ENCODE assay signal across 22 cellular contexts in the genomic region with DNA sequence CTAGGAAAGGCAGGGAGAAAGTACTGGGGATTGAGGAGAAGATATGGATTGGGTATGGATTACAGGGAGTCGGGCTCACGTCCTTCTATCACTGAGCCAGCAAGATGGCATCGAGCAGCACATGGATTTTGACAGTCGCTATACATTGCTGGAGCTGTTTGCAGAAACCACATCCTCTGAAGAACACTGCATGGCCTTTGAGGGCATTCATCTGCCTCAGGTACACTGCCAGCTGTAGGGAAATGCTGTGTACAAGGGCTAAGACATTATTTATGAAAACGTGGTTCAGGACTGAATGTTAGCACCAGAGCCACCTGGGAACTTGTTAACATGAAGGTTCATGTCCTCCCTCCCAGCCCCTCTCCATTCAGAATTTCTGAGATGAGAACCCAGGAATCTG. TPM values are rescaled to one million over a fixed set of nuclear protein-coding genes. Genes with fewer than 3 reads are reported as not detected.
DNase-seq lines count a peak whose midpoint lies in the region; ATAC-seq and TF ChIP-seq lines count a peak whose summit lies in the region.
"Had no signal": no experiment of that assay in that cellular context is flagged by ENCODE, and none has a peak within 500 bp of the region (broad histone marks: within the 10 kb centered on the region; RNA-seq: fewer than 3 reads in every experiment).

No MANE protein-coding gene starts in this region.

- H3K27me3 ChIP-seq in breast epithelium (no peaks in the 10 kb centered on the region), heart right ventricle (no peaks in the 10 kb centered on the region)
- H3K27me3 ChIP-seq: ovary, Peyer's patch, SJSA1 had no signal

- H3K4me3 ChIP-seq in breast epithelium (no peak overlapping the region), heart right ventricle (no peak overlapping the region)
- H3K4me3 ChIP-seq: GM23338, ovary, Peyer's patch, SJSA1 had no signal

- peak; percentile 49 for ATAC-seq in activated naive CD8-positive, alpha-beta T cell treated with anti-CD3 and anti-CD28 coated beads, Interleukin-2, amount 10 ng/mL, durations not matched to agents 7 days and 5 days (ENCODE audit: low read depth)
- peak; percentile 38 for ATAC-seq in stimulated activated naive CD8-positive, alpha-beta T cell treated with anti-CD3 and anti-CD28 coated beads, Interleukin-15, amount 100 ng/mL, for 72 hours
- ATAC-seq in heart right ventricle: no peak
- ATAC-seq: GM23338; left cardiac atrium; sciatic nerve; stimulated activated memory B cell treated with anti-CD40 and anti-IgM and Interleukin-4, amounts not matched to agents 10 μg/mL and 1 μg/mL and 100 μg/mL, for 72 hours had no signal

- H3K36me3 ChIP-seq in breast epithelium (no peaks in the 10 kb centered on the region), heart right ventricle (peaks cover 0 to 74% (median 21%) of the 10 kb centered on the region in 9 donors)
- H3K36me3 ChIP-seq: ovary had no signal

- no peaks in the 10 kb centered on the region for H3K27me3 Mint-ChIP-seq in MCF 10A (ENCODE audit: insufficient read depth, unreplicated experiment)
- no peaks in the 10 kb centered on the region for H3K27me3 Mint-ChIP-seq in activated naive CD8-positive, alpha-beta T cell treated with anti-CD3 and anti-CD28 coated beads, Interleukin-2, amount 10 ng/mL, durations not matched to agents 7 days and 5 days
- H3K27me3 Mint-ChIP-seq in stimulated activated naive CD8-positive, alpha-beta T cell treated with anti-CD3 and anti-CD28 coated beads, Interleukin-15, amount 100 ng/mL, for 72 hours: no peaks in the 10 kb centered on the region
- H3K27me3 Mint-ChIP-seq: naive B cell; stimulated activated memory B cell treated with anti-CD40 and anti-IgM and Interleukin-4, amounts not matched to agents 10 μg/mL and 1 μg/mL and 100 μg/mL, for 72 hours had no signal

- H3K4me3 Mint-ChIP-seq in MCF 10A (ENCODE audit: unreplicated experiment): no peak overlapping the region
- H3K4me3 Mint-ChIP-seq in activated naive CD8-positive, alpha-beta T cell treated with anti-CD3 and anti-CD28 coated beads, Interleukin-2, amount 10 ng/mL, durations not matched to agents 7 days and 5 days: peak overlapping the region; percentile 20
- H3K4me3 Mint-ChIP-seq in stimulated activated naive CD8-positive, alpha-beta T cell treated with anti-CD3 and anti-CD28 coated beads, Interleukin-15, amount 100 ng/mL, for 72 hours: peak overlapping the region; percentile 7 to 42
- H3K4me3 Mint-ChIP-seq: brain; GM23338; naive B cell; stimulated activated memory B cell treated with anti-CD40 and anti-IgM and Interleukin-4, amounts not matched to agents 10 μg/mL and 1 μg/mL and 100 μg/mL, for 72 hours had no signal

- TF ChIP-seq POLR2A in breast epithelium (IDR thresholded peaks at IDR 0.05): no peak

- H3K4me1 ChIP-seq in breast epithelium (peaks cover 0 to 9% of the 10 kb centered on the region in 2 donors), heart right ventricle (peaks cover 0 to 40% (median 22%) of the 10 kb centered on the region in 9 donors)

- no peaks in the 10 kb centered on the region for H3K9me3 Mint-ChIP-seq in MCF 10A (ENCODE audit: unreplicated experiment)
- H3K9me3 Mint-ChIP-seq in activated naive CD8-positive, alpha-beta T cell treated with anti-CD3 and anti-CD28 coated beads, Interleukin-2, amount 10 ng/mL, durations not matched to agents 7 days and 5 days: no peaks in the 10 kb centered on the region
- H3K9me3 Mint-ChIP-seq in stimulated activated naive CD8-positive, alpha-beta T cell treated with anti-CD3 and anti-CD28 coated beads, Interleukin-15, amount 100 ng/mL, for 72 hours: no peaks in the 10 kb centered on the region
- H3K9me3 Mint-ChIP-seq: brain; GM23338; stimulated activated memory B cell treated with anti-CD40 and anti-IgM and Interleukin-4, amounts not matched to agents 10 μg/mL and 1 μg/mL and 100 μg/mL, for 72 hours had no signal

- intact Hi-C loops in MCF 10A (cut with micrococcal nuclease) (no loop called here), breast epithelium (cut with DNase I; ENCODE audit: low total_unique reads) (no loop called here), heart right ventricle (cut with DNase I) (loop anchor here in 1 of 10 donors (10.0 kb wide), 1 partner anchor 319 kb away; no protein-coding TSS in a partner anchor)

- H3K36me3 Mint-ChIP-seq in MCF 10A (ENCODE audit: insufficient read depth, unreplicated experiment): peaks cover 57% of the 10 kb centered on the region
- peaks cover 23% of the 10 kb centered on the region for H3K36me3 Mint-ChIP-seq in activated naive CD8-positive, alpha-beta T cell treated with anti-CD3 and anti-CD28 coated beads, Interleukin-2, amount 10 ng/mL, durations not matched to agents 7 days and 5 days

- no peak for DNase-seq in MCF 10A (ENCODE audit: unreplicated experiment)
- DNase-seq in breast epithelium (ENCODE audit: low spot score in 2 of 2): no peak
- DNase-seq in NCI-H526 treated with DMSO at 0.1 percent for 48 hours (lab: John Stamatoyannopoulos, UW): peak; percentile 27
- peak; percentile 7 for DNase-seq in activated naive CD8-positive, alpha-beta T cell treated with anti-CD3 and anti-CD28 coated beads, Interleukin-2, amount 10 ng/mL, durations not matched to agents 7 days and 5 days
- no peak for DNase-seq in stimulated activated naive CD8-positive, alpha-beta T cell treated with anti-CD3 and anti-CD28 coated beads, Interleukin-15, amount 100 ng/mL, for 72 hours
- no peak for DNase-seq in AML-193 (lab: John Stamatoyannopoulos, UW)
- DNase-seq in NCI-H2029 treated with DMSO at 0.1 percent for 48 hours (lab: John Stamatoyannopoulos, UW): no peak
- DNase-seq in heart right ventricle: no peak
- DNase-seq: KBM-7, left cardiac atrium, mesendoderm, naive B cell, NCI-H2081 treated with DMSO at 0.1 percent for 48 hours, NCI-H446 treated with DMSO at 0.1 percent for 48 hours, Peyer's patch, WERI-Rb-1 had no signal

- BruUV-seq in MCF 10A (replicated peaks; lab: Mats Ljungman, UMichigan): no TSS peak

- 81 to 89% methylated on average over 5 of the region's 5 CpGs for WGBS in heart right ventricle, 2 donors

- POLR2A ChIA-PET in MCF 10A (lab: Yijun Ruan, JAX): interaction anchor here (1.5 kb wide), 1 partner anchor 10 kb away, joined by 4 read pairs; no protein-coding TSS in a partner anchor
- POLR2A ChIA-PET in activated naive CD8-positive, alpha-beta T cell treated with anti-CD3 and anti-CD28 coated beads, Interleukin-2, amount 10 ng/mL, durations not matched to agents 7 days and 5 days (lab: Charles Lee): interaction anchor here (0.6 to 1.5 kb wide), 3 partner anchors 11 to 184 kb away, joined by 3 to 5 read pairs (median 3); partner anchors contain the start of genes DNPH1 and ZNF318

- no peak for TF ChIP-seq CTCF in MCF 10A (IDR thresholded peaks at IDR 0.05; ENCODE audit: unreplicated experiment)
- no peak for TF ChIP-seq CTCF in breast epithelium (IDR thresholded peaks at IDR 0.05)
- no peak for TF ChIP-seq CTCF in heart right ventricle (IDR thresholded peaks at IDR 0.05)

- CTCF ChIA-PET in MCF 10A (lab: Yijun Ruan, JAX): interaction anchor here (0.5 kb wide), 1 partner anchor 108 kb away, joined by 3 read pairs; no protein-coding TSS in a partner anchor

- H3K9me3 ChIP-seq in breast epithelium: no peaks in the 10 kb centered on the region
- no peaks in the 10 kb centered on the region for H3K9me3 ChIP-seq in heart right ventricle
- H3K9me3 ChIP-seq: ovary, Peyer's patch, SJSA1 had no signal

- H3K27ac Mint-ChIP-seq in MCF 10A (ENCODE audit: low read depth, unreplicated experiment): peak overlapping the region; percentile 65
- peak overlapping the region; percentile 72 for H3K27ac Mint-ChIP-seq in activated naive CD8-positive, alpha-beta T cell treated with anti-CD3 and anti-CD28 coated beads, Interleukin-2, amount 10 ng/mL, durations not matched to agents 7 days and 5 days
- peak overlapping the region in 1 of 2 donors; percentile 32 for H3K27ac Mint-ChIP-seq in stimulated activated naive CD8-positive, alpha-beta T cell treated with anti-CD3 and anti-CD28 coated beads, Interleukin-15, amount 100 ng/mL, for 72 hours
- H3K27ac Mint-ChIP-seq: GM23338 had no signal

- H3K4me1 Mint-ChIP-seq in MCF 10A (ENCODE audit: insufficient read depth, unreplicated experiment): peaks cover 45% of the 10 kb centered on the region
- peaks cover 35% of the 10 kb centered on the region for H3K4me1 Mint-ChIP-seq in activated naive CD8-positive, alpha-beta T cell treated with anti-CD3 and anti-CD28 coated beads, Interleukin-2, amount 10 ng/mL, durations not matched to agents 7 days and 5 days
- peaks cover 56% of the 10 kb centered on the region for H3K4me1 Mint-ChIP-seq in stimulated activated naive CD8-positive, alpha-beta T cell treated with anti-CD3 and anti-CD28 coated beads, Interleukin-15, amount 100 ng/mL, for 72 hours

- H3K27ac ChIP-seq in breast epithelium (no peak overlapping the region), heart right ventricle (no peak overlapping the region)
- H3K27ac ChIP-seq: ovary, Peyer's patch, SJSA1, WERI-Rb-1 had no signal

RNA-seq across cellular contexts. Expression of gene CUL9, which starts 3.4 kb away (rescaled TPM):
- total RNA-seq in MCF 10A (2022) (39.6 and 42.8 TPM in 2 replicates), breast epithelium (10 to 100 TPM; 25.1 to 47.5 (median 43.3) TPM), heart right ventricle (10 to 100 TPM in 8 of 10 donors, 1 to 10 TPM in 2; 7.8 to 17.1 (median 13.4) TPM)
- 10 to 100 TPM; 75.1 to 80.8 TPM for total RNA-seq in activated naive CD8-positive, alpha-beta T cell treated with anti-CD3 and anti-CD28 coated beads, Interleukin-2, amount 10 ng/mL, durations not matched to agents 7 days and 5 days
- 10 to 100 TPM in 1 of 2 donors, 1 to 10 TPM in 1; 9.0 to 32.0 TPM for polyA plus RNA-seq in heart right ventricle

RNA-seq across cellular contexts. Expression of gene SRF, which starts 14.3 kb away (rescaled TPM):
- total RNA-seq in MCF 10A (2022) (29.7 and 32.1 TPM in 2 replicates), breast epithelium (10 to 100 TPM; 18.1 to 32.1 (median 28.5) TPM), heart right ventricle (10 to 100 TPM; 52.0 to 94.3 (median 70.1) TPM)
- 10 to 100 TPM; 34.4 to 36.0 TPM for total RNA-seq in activated naive CD8-positive, alpha-beta T cell treated with anti-CD3 and anti-CD28 coated beads, Interleukin-2, amount 10 ng/mL, durations not matched to agents 7 days and 5 days
- polyA plus RNA-seq in heart right ventricle: 10 to 100 TPM; 30.5 to 54.6 TPM

RNA-seq across cellular contexts. Expression of gene DNPH1, which starts 43.9 kb away (rescaled TPM):
- total RNA-seq in MCF 10A (2022) (52.5 and 91.0 TPM in 2 replicates), breast epithelium (10 to 100 TPM; 46.5 to 61.1 (median 53.7) TPM), heart right ventricle (10 to 100 TPM; 16.0 to 29.6 (median 25.7) TPM)
- 10 to 100 TPM; 42.2 to 43.7 TPM for total RNA-seq in activated naive CD8-positive, alpha-beta T cell treated with anti-CD3 and anti-CD28 coated beads, Interleukin-2, amount 10 ng/mL, durations not matched to agents 7 days and 5 days
- polyA plus RNA-seq in heart right ventricle: 10 to 100 TPM; 25.0 to 51.3 TPM

RNA-seq across cellular contexts. Expression of gene TTBK1, which starts 57.9 kb away (rescaled TPM):
- not detected in 2 replicates for total RNA-seq in MCF 10A (2022)
- under 1 TPM in 1 of 3 donors, not detected in 2; under 0.01 TPM for total RNA-seq in breast epithelium
- not detected for total RNA-seq in activated naive CD8-positive, alpha-beta T cell treated with anti-CD3 and anti-CD28 coated beads, Interleukin-2, amount 10 ng/mL, durations not matched to agents 7 days and 5 days
- total RNA-seq in heart right ventricle: under 1 TPM; 0.22 to 0.69 (median 0.32) TPM
- polyA plus RNA-seq in heart right ventricle: under 1 TPM; 0.04 to 0.22 TPM
- total RNA-seq: SJSA1 had no signal

Comparison
In these comparisons a context has a peak if more than half of its experiments do, and no peak if none do; other contexts are left out.
1. DNase-seq: peak in NCI-H526 treated with DMSO at 0.1 percent for 48 hours (single experiment) and activated naive CD8-positive, alpha-beta T cell treated with anti-CD3 and anti-CD28 coated beads, Interleukin-2, amount 10 ng/mL, durations not matched to agents 7 days and 5 days (single experiment); none in MCF 10A (single experiment), breast epithelium (0 of 2), stimulated activated naive CD8-positive, alpha-beta T cell treated with anti-CD3 and anti-CD28 coated beads, Interleukin-15, amount 100 ng/mL, for 72 hours (0 of 2), AML-193 (0 of 2), NCI-H2029 treated with DMSO at 0.1 percent for 48 hours (single experiment) and heart right ventricle (0 of 2).
2. ATAC-seq: peak in activated naive CD8-positive, alpha-beta T cell treated with anti-CD3 and anti-CD28 coated beads, Interleukin-2, amount 10 ng/mL, durations not matched to agents 7 days and 5 days (single experiment) and stimulated activated naive CD8-positive, alpha-beta T cell treated with anti-CD3 and anti-CD28 coated beads, Interleukin-15, amount 100 ng/mL, for 72 hours (single experiment); none in heart right ventricle (0 of 8).